Comparison of ENCODE assay signal across 18 cellular contexts in genomic region chr7:3188946-3189345, GRCh38.
"Had no signal": no experiment of that assay in that cellular context is flagged by ENCODE, and none has a peak within 500 bp of the region (broad histone marks: within the 10 kb centered on the region; RNA-seq: fewer than 3 reads in every experiment).

No MANE protein-coding gene starts in this region.

- H3K27me3 ChIP-seq: ascending aorta had no signal

- FAIRE-seq: bronchial epithelial cell, frontal cortex had no signal

- DNase-seq: activated CD4-positive, alpha-beta T cell treated with anti-CD3 and anti-CD28 coated beads for 1 hour; activated CD4-positive, alpha-beta T cell treated with anti-CD3 and anti-CD28 coated beads, Interleukin-2, amount 50 U/mL, for 4 hours; activated naive CD4-positive, alpha-beta T cell treated with Interleukin-2 at 50 U/mL for 16 hours; activated naive CD8-positive, alpha-beta T cell treated with anti-CD3 and anti-CD28 coated beads, Interleukin-2, amount 50 U/mL, for 24 hours; activated T-cell treated with anti-CD3 and anti-CD28 coated beads for 4 hours; dermis blood vessel endothelial cell; effector memory CD8-positive, alpha-beta T cell; heart right ventricle; mammary epithelial cell; naive B cell; stimulated activated CD4-positive, alpha-beta T cell treated with anti-CD3 and anti-CD28 coated beads, Interleukin-15, amount 100 ng/mL, for 24 hours; stimulated activated CD4-positive, alpha-beta T cell treated with anti-CD3 and anti-CD28 coated beads, Interleukin-4, amount 100 ng/mL, for 24 hours; stimulated activated naive CD4-positive, alpha-beta T cell; tibial artery had no signal

- H3K27ac ChIP-seq: ascending aorta, heart right ventricle, skin epidermis, tibial artery had no signal

- H3K9me3 ChIP-seq: ascending aorta, tibial artery had no signal

- H3K4me1 ChIP-seq: ascending aorta, heart right ventricle, tibial artery had no signal

- H3K36me3 ChIP-seq: ascending aorta, heart right ventricle, tibial artery had no signal

- H3K4me3 ChIP-seq: ascending aorta, heart right ventricle, skin epidermis, tibial artery had no signal

- ATAC-seq: activated naive CD8-positive, alpha-beta T cell treated with anti-CD3 and anti-CD28 coated beads, Interleukin-2, amount 50 U/mL, for 24 hours; effector memory CD8-positive, alpha-beta T cell; heart right ventricle had no signal
